In genomic region chr1:92482665-92483441, GRCh38 we compare ENCODE assay signal across 8 cellular contexts. TPM values are rescaled to one million over a fixed set of nuclear protein-coding genes. Genes with fewer than 3 reads are reported as not detected.
A peak's percentile ranks its signal among the peaks of the same experiment; 100 is the strongest.
DNase-seq lines count a peak whose midpoint lies in the region; ATAC-seq and TF ChIP-seq lines count a peak whose summit lies in the region.

No MANE protein-coding gene starts in this region.

- H4K91ac ChIP-seq in neuronal stem cell (ENCODE audit: low read depth, low read length, poor library complexity) = no peak overlapping the region

- H3K9me3 ChIP-seq in GM23248 (ENCODE audit: low read depth) (no peaks in the 10 kb centered on the region), WERI-Rb-1 (ENCODE audit: severe bottlenecking) (peaks cover 13% of the 10 kb centered on the region), neuronal stem cell (replicated peaks in 1 of 2; ENCODE audit: control insufficient read depth in 2 of 2, insufficient read depth in 1 of 2, low read depth in 1 of 2, low read length in 2 of 2) (no peaks in the 10 kb centered on the region)

- H3K9ac ChIP-seq in GM23248 (no peak overlapping the region), neuronal stem cell (ENCODE audit: low read depth, low read length, poor library complexity) (no peak overlapping the region)

- no peak for ATAC-seq in HG02571 (IDR thresholded peaks at IDR 0.05; ENCODE audit: unreplicated experiment)

- no peak overlapping the region for H2BK120ac ChIP-seq in neuronal stem cell (ENCODE audit: low read depth, low read length)

- no peaks in the 10 kb centered on the region for H4K20me1 ChIP-seq in GM23248 (ENCODE audit: insufficient read depth)

- H3K27me3 ChIP-seq in GM23248 (replicated peaks; ENCODE audit: insufficient read depth) = peaks cover 87% of the 10 kb centered on the region
- H3K27me3 ChIP-seq in WERI-Rb-1 (ENCODE audit: insufficient read depth, low read depth, severe bottlenecking) = peaks cover 51% of the 10 kb centered on the region
- peaks cover 66 to 99% (median 98%) of the 10 kb centered on the region in 3 experiments for H3K27me3 ChIP-seq in neuronal stem cell (ENCODE audit: control insufficient read depth in 3 of 3, insufficient read depth in 3 of 3, low read depth in 1 of 3, low read length in 3 of 3)

- H3K4me1 ChIP-seq in GM23248 (ENCODE audit: insufficient read depth) (peaks cover 9% of the 10 kb centered on the region; the same call in 1 of the 2 replicates), neuronal stem cell (ENCODE audit: control insufficient read depth in 2 of 2, insufficient read depth in 1 of 2, low read depth in 1 of 2, low read length in 2 of 2) (peaks cover 27 to 28% of the 10 kb centered on the region in 2 donors)

- H2BK15ac ChIP-seq in neuronal stem cell (ENCODE audit: low read length) = no peak overlapping the region

- H3K14ac ChIP-seq in neuronal stem cell (ENCODE audit: low read length) = peak overlapping the region; percentile 71

- peak overlapping the region; percentile 75 for H2AK5ac ChIP-seq in neuronal stem cell (ENCODE audit: low read depth, low read length)

- H3K36me3 ChIP-seq in GM23248 (ENCODE audit: low read depth) (no peaks in the 10 kb centered on the region), WERI-Rb-1 (no peaks in the 10 kb centered on the region), neuronal stem cell (replicated peaks in 1 of 2; ENCODE audit: control insufficient read depth in 2 of 2, insufficient read depth in 2 of 2, low read length in 2 of 2) (no peaks in the 10 kb centered on the region)

- no peaks in the 10 kb centered on the region for H3K79me2 ChIP-seq in GM23248 (ENCODE audit: insufficient read depth)

- H2AFZ ChIP-seq in GM23248 = 0 out of 2 replicates have a peak overlapping the region, but pooled peaks have one; percentile 32
- peak overlapping the region; percentile 90 for H2AFZ ChIP-seq in neuronal stem cell (ENCODE audit: low read length)

- TF ChIP-seq CTCF in AG10803 (conservative IDR thresholded peaks at IDR 0.05; ENCODE audit: low read length) (no peak), WERI-Rb-1 (IDR thresholded peaks at IDR 0.05; ENCODE audit: low read depth, low read length) (no peak), epithelial cell of proximal tubule (conservative IDR thresholded peaks at IDR 0.05; ENCODE audit: low read depth, low read length) (no peak)

- H3K9me2 ChIP-seq in GM23248 (ENCODE audit: insufficient read depth) = no peaks in the 10 kb centered on the region

- WGBS in GM23248 (ENCODE audit: low coverage in 1 of 2, low lambda C conversion rate in 2 of 2, missing lambda C conversion rate in 2 of 2), 2 experiments = 3 to 5% methylated on average over 52 to 53 of the region's 53 CpGs
- no CpG with 5 or more reads among the region's 53 CpGs for WGBS in neuronal stem cell (ENCODE audit: extremely low coverage in 2 of 2, insufficient read length in 2 of 2, insufficient replicate concordance in 1 of 2), 2 donors

- peak overlapping the region; percentile 75 for H2BK5ac ChIP-seq in neuronal stem cell (ENCODE audit: low read length)

- no peak overlapping the region for H3K4ac ChIP-seq in neuronal stem cell (ENCODE audit: low read length)

- H2BK12ac ChIP-seq in neuronal stem cell (ENCODE audit: low read length) = no peak overlapping the region

- no peaks in the 10 kb centered on the region for H3F3A ChIP-seq in GM23248 (ENCODE audit: insufficient read depth)

- peak overlapping the region; percentile 87 for H3K18ac ChIP-seq in neuronal stem cell (ENCODE audit: low read length)

- H3K27ac ChIP-seq in GM23248 = no peak overlapping the region
- H3K27ac ChIP-seq in WERI-Rb-1 = no peak overlapping the region
- no peak overlapping the region for H3K27ac ChIP-seq in neuronal stem cell (replicated peaks; ENCODE audit: low read length)

- DNase-seq in AG10803 (ENCODE audit: low read depth) (no peak), GM23248 (peak; percentile 47), WERI-Rb-1 (no peak), epithelial cell of proximal tubule (ENCODE audit: low read depth) (no peak), neuronal stem cell (ENCODE audit: low spot score) (peak; percentile 37), pons (ENCODE audit: low spot score) (no peak)
- no peak for DNase-seq in effector CD8-positive, alpha-beta T cell (lab: John Stamatoyannopoulos, UW)

- no peak overlapping the region for H4K8ac ChIP-seq in neuronal stem cell (ENCODE audit: low read depth, low read length)

- in situ Hi-C loops in GM23248 (cut with MboI) = no loop called here

- H3K23ac ChIP-seq in neuronal stem cell (ENCODE audit: low read depth, low read length, poor library complexity) = peak overlapping the region; percentile 80

- peak overlapping the region; percentile 31 for H3K4me3 ChIP-seq in AG10803 (ENCODE audit: low read length)
- H3K4me3 ChIP-seq in GM23248 = peak overlapping the region; percentile 33
- H3K4me3 ChIP-seq in WERI-Rb-1 (ENCODE audit: low read depth, low read length) = peak overlapping the region; percentile 72
- H3K4me3 ChIP-seq in epithelial cell of proximal tubule (ENCODE audit: low read depth, low read length) = peak overlapping the region; percentile 8
- H3K4me3 ChIP-seq in neuronal stem cell (ENCODE audit: low read length in 2 of 2) = no peak overlapping the region

- H3K79me1 ChIP-seq in neuronal stem cell (ENCODE audit: low read depth, low read length) = no peaks in the 10 kb centered on the region

- H3K4me2 ChIP-seq in GM23248 (ENCODE audit: unreplicated experiment) (no peak overlapping the region), neuronal stem cell (ENCODE audit: insufficient read depth, low read length, poor library complexity, severe bottlenecking) (peak overlapping the region; percentile 43)

RNA-seq across cellular contexts. Expression of gene GFI1, which starts 3.9 kb away (rescaled TPM):
- total RNA-seq in GM23248 (2014; rRNA removed; shearing (Covaris generic)) = not detected in 2 replicates
- polyA plus RNA-seq in GM23248 (2016; fragmentation: Nextera tagmentation; extraction: Ambion mirVana) = not detected in 2 replicates
- total RNA-seq in epithelial cell of proximal tubule = 0.12 and 0.14 TPM in 2 replicates
- polyA plus RNA-seq in neuronal stem cell (2013, experiment 1 of 2) = 0.06 TPM
- polyA plus RNA-seq in neuronal stem cell (2013, experiment 2 of 2) = 0.10 TPM

Comparison
In these comparisons a context has a peak if more than half of its experiments do, and no peak if none do; other contexts are left out.
1. DNase-seq: peak in GM23248 (single experiment) and neuronal stem cell (single experiment); none in AG10803 (single experiment), WERI-Rb-1 (single experiment), epithelial cell of proximal tubule (single experiment), effector CD8-positive, alpha-beta T cell (single experiment) and pons (single experiment).
2. H3K4me3 ChIP-seq: peak in AG10803 (single experiment), GM23248 (single experiment), WERI-Rb-1 (single experiment) and epithelial cell of proximal tubule (single experiment); none in neuronal stem cell (0 of 2).